Comparison of ENCODE assay signal across 27 cellular contexts in genomic region chr7:64853679-64854078, GRCh38.
"Had no signal": no experiment of that assay in that cellular context is flagged by ENCODE, and none has a peak within 500 bp of the region (broad histone marks: within the 10 kb centered on the region; RNA-seq: fewer than 3 reads in every experiment).

No MANE protein-coding gene starts in this region.

- H3K79me2 ChIP-seq: hepatocyte had no signal

- H3K9me3 ChIP-seq: colonic mucosa, esophagus muscularis mucosa, esophagus squamous epithelium, gastrocnemius medialis, gastroesophageal sphincter, heart left ventricle, heart right ventricle had no signal

- H3K27ac ChIP-seq: colonic mucosa, coronary artery, dorsolateral prefrontal cortex, epithelial cell of prostate, esophagus muscularis mucosa, esophagus squamous epithelium, foreskin keratinocyte, gastrocnemius medialis, gastroesophageal sphincter, heart left ventricle, heart right ventricle, hepatocyte had no signal

- H3K4me1 ChIP-seq: colonic mucosa had no signal

- H3K4me3 ChIP-seq: colonic mucosa, coronary artery, dorsolateral prefrontal cortex, esophagus muscularis mucosa, esophagus squamous epithelium, gastrocnemius medialis, gastroesophageal sphincter, heart left ventricle, heart right ventricle, hepatocyte had no signal

- DNase-seq: colonic mucosa; cortex of kidney; dermis blood vessel endothelial cell; dorsolateral prefrontal cortex; effector CD4-positive, alpha-beta T cell; effector CD8-positive, alpha-beta T cell; effector memory CD4-positive, alpha-beta T cell; effector memory CD8-positive, alpha-beta T cell; endodermal cell; erythroblast; esophagus squamous epithelium; foreskin fibroblast; foreskin keratinocyte; foreskin melanocyte; gastrocnemius medialis; glutamatergic neuron; head of caudate nucleus; heart left ventricle; heart right ventricle had no signal

- H3K4me2 ChIP-seq: hepatocyte had no signal

- H2AFZ ChIP-seq: hepatocyte had no signal

- FAIRE-seq: colon, endothelial cell of umbilical vein had no signal

- H3K36me3 ChIP-seq: colonic mucosa, esophagus muscularis mucosa, esophagus squamous epithelium, gastrocnemius medialis, gastroesophageal sphincter, heart left ventricle, heart right ventricle had no signal

- H3K27me3 ChIP-seq: colonic mucosa, dorsolateral prefrontal cortex, esophagus muscularis mucosa, esophagus squamous epithelium, foreskin keratinocyte, gastrocnemius medialis, gastroesophageal sphincter, heart left ventricle, heart right ventricle, hepatocyte had no signal

- ATAC-seq: effector memory CD8-positive, alpha-beta T cell; esophagus mucosa; foreskin keratinocyte; gastrocnemius medialis; gastroesophageal sphincter; heart left ventricle; heart right ventricle had no signal
